ENCODE assay signal across 9 cellular contexts in the genomic region with DNA sequence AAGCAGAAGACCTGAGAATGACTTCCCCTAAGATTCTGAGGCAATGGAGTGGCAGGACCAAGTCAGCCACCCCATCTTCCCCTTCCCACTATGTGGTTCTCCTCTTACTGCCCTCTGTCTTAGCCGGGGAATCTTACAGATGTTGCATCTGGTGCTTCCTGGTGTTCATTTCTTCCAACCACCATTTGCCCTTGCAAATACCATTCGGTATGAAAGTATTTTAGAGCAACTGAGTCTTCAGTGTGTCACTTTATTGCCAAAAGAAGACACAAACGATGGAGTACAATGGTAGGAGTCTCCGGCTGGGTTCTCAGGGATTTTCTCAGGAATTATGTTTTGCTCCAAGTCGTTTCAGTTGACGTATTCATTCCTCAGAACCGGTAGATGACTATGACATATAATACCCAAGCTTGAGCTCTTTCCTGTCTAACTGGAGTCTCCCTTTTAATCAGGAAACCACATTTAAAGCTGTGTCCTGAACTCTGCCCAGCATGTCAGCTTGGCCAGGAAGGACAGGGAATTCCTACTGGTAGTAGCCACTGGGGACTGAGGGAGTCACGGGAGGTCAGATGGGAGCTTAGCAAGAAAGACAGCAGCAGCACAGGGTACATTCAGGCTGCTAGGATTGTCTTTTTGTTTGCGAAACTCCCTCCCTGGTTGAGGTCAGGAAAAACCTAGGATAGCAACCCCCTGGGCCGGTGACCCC.
A peak's percentile ranks its signal among the peaks of the same experiment; 100 is the strongest.
DNase-seq lines count a peak whose midpoint lies in the region; ATAC-seq and TF ChIP-seq lines count a peak whose summit lies in the region.
"Had no signal": no experiment of that assay in that cellular context is flagged by ENCODE, and none has a peak within 500 bp of the region (broad histone marks: within the 10 kb centered on the region; RNA-seq: fewer than 3 reads in every experiment).

No MANE protein-coding gene starts in this region.

- H3K36me3 ChIP-seq in endodermal cell (ENCODE audit: control insufficient read depth, insufficient read depth, low read length), result no peaks in the 10 kb centered on the region

- no peaks in the 10 kb centered on the region for H3K9me3 ChIP-seq in endodermal cell (ENCODE audit: control insufficient read depth, low read length)

- H3K9me3 Mint-ChIP-seq in osteocyte (ENCODE audit: unreplicated experiment), result no peaks in the 10 kb centered on the region
- no peaks in the 10 kb centered on the region for H3K9me3 Mint-ChIP-seq in endodermal cell

- 76 to 80% methylated on average over 10 of the region's 10 CpGs for WGBS in endodermal cell (ENCODE audit: insufficient coverage in 1 of 2, insufficient read length in 1 of 2), 2 experiments

- H3K36me3 Mint-ChIP-seq in osteocyte (ENCODE audit: unreplicated experiment) (no peaks in the 10 kb centered on the region), endodermal cell (ENCODE audit: low read depth) (no peaks in the 10 kb centered on the region)

- TF ChIP-seq CTCF in osteocyte (IDR thresholded peaks at IDR 0.05), result no peak
- no peak for TF ChIP-seq CTCF in endodermal cell (conservative IDR thresholded peaks at IDR 0.05)

- H3K27ac Mint-ChIP-seq in osteocyte (ENCODE audit: unreplicated experiment) (no peak overlapping the region), endodermal cell (no peak overlapping the region)

- H3K27ac ChIP-seq in endodermal cell (ENCODE audit: low read depth, low read length), result no peak overlapping the region

- no peak overlapping the region for H3K4me3 ChIP-seq in endodermal cell (ENCODE audit: low read length)

- H3K27me3 Mint-ChIP-seq in osteocyte (ENCODE audit: unreplicated experiment) (no peaks in the 10 kb centered on the region), endodermal cell (ENCODE audit: insufficient read depth) (no peaks in the 10 kb centered on the region)

- no peak overlapping the region for H3K9ac ChIP-seq in endodermal cell (ENCODE audit: extremely low read depth, low read length, poor library complexity, severe bottlenecking)

- H3K27me3 ChIP-seq in endodermal cell (ENCODE audit: control insufficient read depth, insufficient read depth, low read length, poor library complexity, severe bottlenecking), result no peaks in the 10 kb centered on the region

- peak overlapping the region; percentile 53 for H3K4me3 Mint-ChIP-seq in osteocyte (ENCODE audit: unreplicated experiment)
- no peak overlapping the region for H3K4me3 Mint-ChIP-seq in endodermal cell

- H3K4me1 ChIP-seq in endodermal cell (ENCODE audit: control insufficient read depth, insufficient read depth, low read length), result no peaks in the 10 kb centered on the region

- ATAC-seq in GM18868 (IDR thresholded peaks at IDR 0.05; ENCODE audit: unreplicated experiment) (no peak), GM19395 (IDR thresholded peaks at IDR 0.05; ENCODE audit: unreplicated experiment) (no peak)

- DNase-seq in COLO829 (ENCODE audit: low spot score) (peak; percentile 80), SW480 (ENCODE audit: low spot score) (peak; percentile 76), foreskin melanocyte (peak; percentile 46), osteocyte (ENCODE audit: extremely low spot score, unreplicated experiment) (no peak), endodermal cell (no peak), NCI-H2171 treated with DMSO at 0.1 percent for 48 hours (lab: John Stamatoyannopoulos, UW) (no peak)
- DNase-seq: activated CD8-positive, alpha-beta memory T cell treated with anti-CD3 and anti-CD28 coated beads for 24 hours had no signal

- H3K4me1 Mint-ChIP-seq in osteocyte (ENCODE audit: unreplicated experiment) (peaks cover 20% of the 10 kb centered on the region), endodermal cell (peaks cover 28% of the 10 kb centered on the region)

Comparison
In these comparisons a context has a peak if more than half of its experiments do, and no peak if none do; other contexts are left out.
1. DNase-seq: peak in COLO829 (single experiment), SW480 (single experiment) and foreskin melanocyte (single experiment); none in osteocyte (single experiment), endodermal cell (single experiment) and NCI-H2171 treated with DMSO at 0.1 percent for 48 hours (single experiment).